1 cellular context compared by ENCODE assay signal in the genomic region with DNA sequence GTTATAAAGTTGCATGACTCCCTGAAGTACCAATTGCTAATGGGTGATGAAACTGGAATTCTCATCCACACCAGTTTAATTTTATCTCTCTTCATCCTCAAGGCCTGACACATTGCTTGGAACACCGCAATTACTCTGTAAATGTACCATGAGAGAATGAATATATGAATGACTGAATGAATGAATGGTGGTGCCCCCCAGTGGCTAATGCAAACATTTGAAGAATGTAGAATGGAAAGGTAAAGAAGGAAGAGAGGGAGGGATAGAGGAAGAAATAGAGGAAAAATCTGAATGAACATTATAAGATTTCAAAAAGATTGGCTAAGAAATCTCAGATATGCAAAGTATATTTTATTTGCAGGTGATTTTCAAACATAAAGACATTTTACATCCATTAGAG.
TF ChIP-seq lines count a peak whose summit lies in the region.

No MANE protein-coding gene starts in this region.

TF ChIP-seq in K562, 482 proteins besides CTCF, POLR2A, EP300 and RAD21:
- TF ChIP-seq ZBTB7A (IDR thresholded peaks at IDR 0.05; ENCODE audit: borderline replicate concordance, control insufficient read depth, low read depth, low read length), result no peak
- TF ChIP-seq ZNF24 (IDR thresholded peaks at IDR 0.05), result peak; percentile 97
